ENCODE assay signal across 1 cellular context in genomic region chr5:87079219-87079618, GRCh38.
A peak's percentile ranks its signal among the peaks of the same experiment; 100 is the strongest.
TF ChIP-seq lines count a peak whose summit lies in the region.

No MANE protein-coding gene starts in this region.

TF ChIP-seq in K562, 482 proteins besides CTCF, POLR2A, EP300 and RAD21 (continued from another document):
- TF ChIP-seq ZNF592 (IDR thresholded peaks at IDR 0.05) (0 out of 2 replicates have a peak, but pooled peaks have one; percentile 17), MAFF (IDR thresholded peaks at IDR 0.05; ENCODE audit: low read length) (peak; percentile 56; the same call in 1 of the 2 replicates), CTBP1 (IDR thresholded peaks at IDR 0.05; ENCODE audit: borderline replicate concordance) (0 out of 2 replicates have a peak, but pooled peaks have one; percentile 27)
